ENCODE assay signal across 8 cellular contexts in the genomic region with DNA sequence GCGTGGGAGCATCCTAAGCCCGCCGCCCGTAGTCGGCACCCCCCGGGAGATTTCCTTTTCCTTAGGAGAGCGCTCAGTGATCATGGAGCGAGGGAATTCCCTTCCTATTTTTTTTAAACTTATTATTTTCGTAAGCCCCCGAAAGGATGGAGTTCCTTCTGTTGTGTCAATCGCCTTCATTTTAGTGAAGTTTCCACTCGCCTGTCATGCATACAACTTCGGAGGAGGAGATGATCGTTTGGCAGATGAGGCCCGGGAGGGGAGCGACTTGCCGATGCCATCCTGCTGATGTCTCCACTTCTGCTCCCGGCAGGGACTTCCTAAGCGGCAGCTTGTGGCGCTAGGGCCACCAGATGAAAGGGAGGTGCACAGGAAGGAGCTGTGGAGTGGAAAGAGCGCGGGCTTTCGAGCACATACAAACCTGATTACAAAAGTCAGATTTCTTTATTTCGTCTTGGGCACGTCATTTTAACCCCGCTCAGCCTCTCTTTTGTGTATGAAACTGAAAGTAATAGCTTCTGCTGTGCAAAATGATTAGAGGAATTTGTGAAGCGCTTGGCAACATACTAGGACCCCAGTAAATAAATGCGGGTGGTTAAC. TPM values are rescaled to one million over a fixed set of nuclear protein-coding genes. Genes with fewer than 3 reads are reported as not detected.
DNase-seq lines count a peak whose midpoint lies in the region; ATAC-seq and TF ChIP-seq lines count a peak whose summit lies in the region.

A gene with protein sequence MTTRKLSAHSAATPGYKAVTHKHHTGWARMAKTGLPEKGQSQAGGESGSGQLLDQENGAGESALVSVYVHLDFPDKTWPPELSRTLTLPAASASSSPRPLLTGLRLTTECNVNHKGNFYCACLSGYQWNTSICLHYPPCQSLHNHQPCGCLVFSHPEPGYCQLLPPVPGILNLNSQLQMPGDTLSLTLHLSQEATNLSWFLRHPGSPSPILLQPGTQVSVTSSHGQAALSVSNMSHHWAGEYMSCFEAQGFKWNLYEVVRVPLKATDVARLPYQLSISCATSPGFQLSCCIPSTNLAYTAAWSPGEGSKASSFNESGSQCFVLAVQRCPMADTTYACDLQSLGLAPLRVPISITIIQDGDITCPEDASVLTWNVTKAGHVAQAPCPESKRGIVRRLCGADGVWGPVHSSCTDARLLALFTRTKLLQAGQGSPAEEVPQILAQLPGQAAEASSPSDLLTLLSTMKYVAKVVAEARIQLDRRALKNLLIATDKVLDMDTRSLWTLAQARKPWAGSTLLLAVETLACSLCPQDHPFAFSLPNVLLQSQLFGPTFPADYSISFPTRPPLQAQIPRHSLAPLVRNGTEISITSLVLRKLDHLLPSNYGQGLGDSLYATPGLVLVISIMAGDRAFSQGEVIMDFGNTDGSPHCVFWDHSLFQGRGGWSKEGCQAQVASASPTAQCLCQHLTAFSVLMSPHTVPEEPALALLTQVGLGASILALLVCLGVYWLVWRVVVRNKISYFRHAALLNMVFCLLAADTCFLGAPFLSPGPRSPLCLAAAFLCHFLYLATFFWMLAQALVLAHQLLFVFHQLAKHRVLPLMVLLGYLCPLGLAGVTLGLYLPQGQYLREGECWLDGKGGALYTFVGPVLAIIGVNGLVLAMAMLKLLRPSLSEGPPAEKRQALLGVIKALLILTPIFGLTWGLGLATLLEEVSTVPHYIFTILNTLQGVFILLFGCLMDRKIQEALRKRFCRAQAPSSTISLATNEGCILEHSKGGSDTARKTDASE (minus strand): TSS at position 336 of the 600 bp plus-strand sequence. CDS start 555 bp downstream, outside the sequence.

- TF ChIP-seq CTCF in C4-2B (conservative IDR thresholded peaks at IDR 0.05): no peak
- TF ChIP-seq CTCF in epithelial cell of esophagus (IDR thresholded peaks at IDR 0.05; ENCODE audit: insufficient read depth, low read depth, low read length, missing control alignments): no peak

- peak within 1 kb of the TSS; percentile 87 for H3K27ac ChIP-seq in C4-2B

- peak; percentile 25 for ATAC-seq in HG02759 (IDR thresholded peaks at IDR 0.05; ENCODE audit: unreplicated experiment)

- DNase-seq in NOMO-1 treated with dmso at 0.1 percent for 144 hours (lab: John Stamatoyannopoulos, UW; ENCODE audit: unreplicated experiment) (peak; percentile 29), epithelial cell of esophagus (ENCODE audit: low read depth) (peak; percentile 46), mucosa of gallbladder (ENCODE audit: low spot score) (peak; percentile 59), HPDE6-E6E7 (ENCODE audit: extremely low spot score) (no peak)
- peak; percentile 79 for DNase-seq in activated CD8-positive, alpha-beta memory T cell treated with anti-CD3 and anti-CD28 coated beads, Interleukin-2, amount 50 U/mL, for 48 hours
- peak; percentile 20 for DNase-seq in stimulated activated CD8-positive, alpha-beta memory T cell treated with anti-CD3 and anti-CD28 coated beads, Interleukin-4, amount 100 ng/mL, for 4 hours (ENCODE audit: low read depth in 2 of 2, low spot score in 1 of 2)

- H3K4me3 ChIP-seq in epithelial cell of esophagus (ENCODE audit: low read length): peak within 1 kb of the TSS; percentile 89

RNA-seq across cellular contexts. Expression of the gene that starts here (rescaled TPM):
- total RNA-seq in mucosa of gallbladder: 0.35 TPM

Comparison
In these comparisons a context has a peak if more than half of its experiments do, and no peak if none do; other contexts are left out.
1. Peak in DNase-seq in mucosa of gallbladder; RNA of the gene not detected or under 1 TPM.